Comparison of ENCODE assay signal across 1 cellular context in the genomic region with DNA sequence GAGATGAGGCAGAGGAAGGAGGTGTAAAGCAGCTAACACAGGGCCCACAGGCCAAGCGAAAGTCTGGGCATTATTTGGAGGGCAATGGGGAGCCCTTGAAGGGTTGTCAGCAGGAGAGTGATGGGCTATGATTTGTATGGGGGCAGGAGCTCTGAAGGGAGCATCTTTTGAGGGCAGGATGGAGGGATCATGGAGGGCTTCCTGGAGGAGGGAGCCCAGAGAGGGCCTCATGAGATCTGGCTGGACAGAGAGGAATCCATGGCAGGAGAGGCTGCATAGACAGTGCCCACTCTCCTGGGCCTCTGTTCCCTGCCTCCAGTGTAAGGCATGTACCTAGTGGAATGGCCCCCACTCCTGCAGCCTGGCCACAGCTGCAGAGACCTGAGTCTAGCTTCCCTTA.
TF ChIP-seq lines count a peak whose summit lies in the region.

No MANE protein-coding gene starts in this region.

TF ChIP-seq in IMR-90, 13 proteins besides CTCF, POLR2A, EP300 and RAD21:
- TF ChIP-seq RCOR1 (IDR thresholded peaks at IDR 0.05; ENCODE audit: insufficient replicate concordance, low read length) (no peak), MAFK (IDR thresholded peaks at IDR 0.05; ENCODE audit: low read depth, low read length) (no peak), MAZ (IDR thresholded peaks at IDR 0.05; ENCODE audit: borderline replicate concordance, low read depth, low read length) (no peak), MXI1 (IDR thresholded peaks at IDR 0.05; ENCODE audit: borderline replicate concordance, low read depth, low read length) (no peak), RFX5 (IDR thresholded peaks at IDR 0.05; ENCODE audit: low read depth, low read length) (no peak), CEBPB (IDR thresholded peaks at IDR 0.05; ENCODE audit: low read depth, low read length) (no peak), SMC3 (IDR thresholded peaks at IDR 0.05; ENCODE audit: low read depth, low read length) (no peak), FOS (IDR thresholded peaks at IDR 0.05; ENCODE audit: low read depth, low read length) (no peak), CHD1 (IDR thresholded peaks at IDR 0.05; ENCODE audit: low read depth, low read length) (no peak), NFE2L2 (IDR thresholded peaks at IDR 0.05; ENCODE audit: low read depth, low read length) (no peak)
- TF ChIP-seq, protein P1, sequence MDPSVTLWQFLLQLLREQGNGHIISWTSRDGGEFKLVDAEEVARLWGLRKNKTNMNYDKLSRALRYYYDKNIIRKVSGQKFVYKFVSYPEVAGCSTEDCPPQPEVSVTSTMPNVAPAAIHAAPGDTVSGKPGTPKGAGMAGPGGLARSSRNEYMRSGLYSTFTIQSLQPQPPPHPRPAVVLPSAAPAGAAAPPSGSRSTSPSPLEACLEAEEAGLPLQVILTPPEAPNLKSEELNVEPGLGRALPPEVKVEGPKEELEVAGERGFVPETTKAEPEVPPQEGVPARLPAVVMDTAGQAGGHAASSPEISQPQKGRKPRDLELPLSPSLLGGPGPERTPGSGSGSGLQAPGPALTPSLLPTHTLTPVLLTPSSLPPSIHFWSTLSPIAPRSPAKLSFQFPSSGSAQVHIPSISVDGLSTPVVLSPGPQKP (IDR thresholded peaks at IDR 0.05; ENCODE audit: borderline replicate concordance, low read depth, low read length), result no peak
- TF ChIP-seq, protein P2, sequence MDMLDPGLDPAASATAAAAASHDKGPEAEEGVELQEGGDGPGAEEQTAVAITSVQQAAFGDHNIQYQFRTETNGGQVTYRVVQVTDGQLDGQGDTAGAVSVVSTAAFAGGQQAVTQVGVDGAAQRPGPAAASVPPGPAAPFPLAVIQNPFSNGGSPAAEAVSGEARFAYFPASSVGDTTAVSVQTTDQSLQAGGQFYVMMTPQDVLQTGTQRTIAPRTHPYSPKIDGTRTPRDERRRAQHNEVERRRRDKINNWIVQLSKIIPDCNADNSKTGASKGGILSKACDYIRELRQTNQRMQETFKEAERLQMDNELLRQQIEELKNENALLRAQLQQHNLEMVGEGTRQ (IDR thresholded peaks at IDR 0.05; ENCODE audit: low read depth, low read length), result no peak
